ENCODE assay signal across 8 cellular contexts in genomic region chr15:64895285-64896065, GRCh38. TPM values are rescaled to one million over a fixed set of nuclear protein-coding genes. Genes with fewer than 3 reads are reported as not detected.
DNase-seq lines count a peak whose midpoint lies in the region; ATAC-seq and TF ChIP-seq lines count a peak whose summit lies in the region.

No MANE protein-coding gene starts in this region.

- H3K9ac ChIP-seq in skeletal muscle tissue (ENCODE audit: low read depth in 1 of 3, low read length in 3 of 3) = peak overlapping the region; percentile 12 to 71 (median 56)

- H3K27me3 ChIP-seq in heart left ventricle = no peaks in the 10 kb centered on the region
- H3K27me3 ChIP-seq in skeletal muscle tissue (ENCODE audit: control insufficient read depth in 3 of 3, insufficient read depth in 3 of 3, low read length in 3 of 3) = no peaks in the 10 kb centered on the region

- no peaks in the 10 kb centered on the region for H3K9me3 Mint-ChIP-seq in activated T-cell treated with anti-CD3 and anti-CD28 coated beads, Interleukin-2, amount 50 U/mL, for 4 hours

- intact Hi-C loops in Right ventricle myocardium inferior (cut with DNase I) = no loop called here
- intact Hi-C loops in cardiac septum (cut with DNase I) = loop anchor here (5.0 kb wide), 1 partner anchor 53 kb away; the partner anchor contains the start of gene PLEKHO2
- intact Hi-C loops in heart left ventricle (cut with DNase I) = loop anchor here in 7 of 10 donors (2.0 to 5.0 kb wide), 3 partner anchors 53 to 163 kb away; partner anchors contain the start of gene PLEKHO2 (in 7 of the 7)

- peaks cover 2% of the 10 kb centered on the region for H3K36me3 Mint-ChIP-seq in activated T-cell treated with anti-CD3 and anti-CD28 coated beads, Interleukin-2, amount 50 U/mL, for 4 hours (ENCODE audit: insufficient read depth)

- H3K4me1 ChIP-seq in heart left ventricle (peaks cover 20 to 88% (median 51%) of the 10 kb centered on the region in 12 donors), skeletal muscle tissue (ENCODE audit: control insufficient read depth in 3 of 3, insufficient read depth in 3 of 3, low read length in 3 of 3) (peaks cover 37 to 62% (median 50%) of the 10 kb centered on the region in 3 donors)

- H3K4me3 ChIP-seq in heart left ventricle (peak overlapping the region in 9 of 12 donors; percentile 13 to 52 (median 27)), skeletal muscle tissue (ENCODE audit: low read length in 3 of 3) (peak overlapping the region; percentile 35 to 61 (median 51))

- DNase-seq in Right ventricle myocardium inferior (ENCODE audit: missing footprints) = no peak
- no peak for DNase-seq in cardiac septum (ENCODE audit: low spot score)
- peak; percentile 92 to 94 for DNase-seq in Kasumi-1 (lab: John Stamatoyannopoulos, UW)
- peak; percentile 21 for DNase-seq in activated T-cell treated with anti-CD3 and anti-CD28 coated beads, Interleukin-2, amount 50 U/mL, for 4 hours
- peak in 3 of 5 donors; percentile 41 to 51 (median 50) for DNase-seq in heart left ventricle
- DNase-seq in iPS-NIHi7 (ENCODE audit: extremely low spot score) = no peak

- peaks cover 63% of the 10 kb centered on the region for H3K4me1 Mint-ChIP-seq in activated T-cell treated with anti-CD3 and anti-CD28 coated beads, Interleukin-2, amount 50 U/mL, for 4 hours (ENCODE audit: low read depth)

- H3K9me3 ChIP-seq in heart left ventricle = peaks cover 0 to 5% (median 0%) of the 10 kb centered on the region in 12 donors
- no peaks in the 10 kb centered on the region for H3K9me3 ChIP-seq in skeletal muscle tissue (ENCODE audit: control insufficient read depth in 3 of 3, low read length in 3 of 3)

- TF ChIP-seq CTCF in heart left ventricle (IDR thresholded peaks at IDR 0.05) = peak in 3 of 12 donors; percentile 10 to 28 (median 15)

- H3K36me3 ChIP-seq in heart left ventricle = no peaks in the 10 kb centered on the region
- H3K36me3 ChIP-seq in skeletal muscle tissue (ENCODE audit: control insufficient read depth in 3 of 3, insufficient read depth in 3 of 3, low read length in 3 of 3) = no peaks in the 10 kb centered on the region

- WGBS in heart left ventricle, 4 donors = 40 to 48% (median 47%) methylated on average over 6 of the region's 6 CpGs

- H3K27ac ChIP-seq in heart left ventricle (peak overlapping the region; percentile 0 to 99 (median 88)), skeletal muscle tissue (ENCODE audit: low read depth, low read length) (peak overlapping the region; percentile 71)

- no peaks in the 10 kb centered on the region for H3K27me3 Mint-ChIP-seq in activated T-cell treated with anti-CD3 and anti-CD28 coated beads, Interleukin-2, amount 50 U/mL, for 4 hours (ENCODE audit: low read depth)

- ATAC-seq in Right ventricle myocardium inferior (peak; percentile 15), heart left ventricle (peak; percentile 2 to 6 (median 5)), GM21825 (IDR thresholded peaks at IDR 0.05; ENCODE audit: unreplicated experiment) (no peak)
- peak in 1 of 2 donors; percentile 5 for ATAC-seq in activated T-cell treated with anti-CD3 and anti-CD28 coated beads, Interleukin-2, amount 50 U/mL, for 4 hours

- TF ChIP-seq POLR2A in heart left ventricle (IDR thresholded peaks at IDR 0.05) = no peak

- peak overlapping the region; percentile 88 for H3K4me3 Mint-ChIP-seq in activated T-cell treated with anti-CD3 and anti-CD28 coated beads, Interleukin-2, amount 50 U/mL, for 4 hours

RNA-seq across cellular contexts. Expression of gene ANKDD1A, which starts 16.2 kb away (rescaled TPM):
- total RNA-seq in Right ventricle myocardium inferior = 1.1 TPM
- total RNA-seq in cardiac septum = 1.4 TPM
- 1 to 10 TPM in 2 of 3 donors, under 1 TPM in 1; 0.63 to 2.4 (median 1.4) TPM for total RNA-seq in activated T-cell treated with anti-CD3 and anti-CD28 coated beads, Interleukin-2, amount 50 U/mL, for 4 hours
- 1 to 10 TPM in 5 of 9 donors, under 1 TPM in 4; 0.42 to 3.4 (median 1.1) TPM for total RNA-seq in heart left ventricle
- polyA plus RNA-seq in heart left ventricle = 1 to 10 TPM in 1 of 2 donors, under 1 TPM in 1; 0.88 to 1.2 TPM
- total RNA-seq in skeletal muscle tissue = 2.6 TPM

RNA-seq across cellular contexts. Expression of gene PLEKHO2, which starts 53.8 kb away (rescaled TPM):
- total RNA-seq in Right ventricle myocardium inferior (10.4 TPM), cardiac septum (10.4 TPM), heart left ventricle (10 to 100 TPM in 3 of 9 donors, 1 to 10 TPM in 6; 7.0 to 50.8 (median 9.2) TPM), skeletal muscle tissue (16.7 TPM)
- total RNA-seq in activated T-cell treated with anti-CD3 and anti-CD28 coated beads, Interleukin-2, amount 50 U/mL, for 4 hours = 10 to 100 TPM in 2 of 3 donors, 1 to 10 TPM in 1; 9.3 to 14.2 (median 13.0) TPM
- polyA plus RNA-seq in heart left ventricle = 10 to 100 TPM in 1 of 2 donors, 1 to 10 TPM in 1; 5.3 to 13.4 TPM

Comparison
In these comparisons a context has a peak if more than half of its experiments do, and no peak if none do; other contexts are left out.
1. DNase-seq: peak in Kasumi-1 (2 of 2), activated T-cell treated with anti-CD3 and anti-CD28 coated beads, Interleukin-2, amount 50 U/mL, for 4 hours (single experiment) and heart left ventricle (3 of 5); none in Right ventricle myocardium inferior (single experiment), cardiac septum (single experiment) and iPS-NIHi7 (single experiment).